Comparison of ENCODE assay signal across 1 cellular context in genomic region chr2:113892004-113892740, GRCh38.
TF ChIP-seq lines count a peak whose summit lies in the region.

No MANE protein-coding gene starts in this region.

TF ChIP-seq in HepG2, 621 proteins besides CTCF, POLR2A, EP300 and RAD21 (continued from another document):
- TF ChIP-seq ZNF280D (CRISPR knock-in tag; IDR thresholded peaks at IDR 0.05) (no peak), GATAD2A (CRISPR knock-in tag; IDR thresholded peaks at IDR 0.05) (0 out of 2 replicates have a peak, but pooled peaks have one; percentile 13), ARID5B (CRISPR knock-in tag; IDR thresholded peaks at IDR 0.05) (0 out of 2 replicates have a peak, but pooled peaks have one; percentile 12)
